ENCODE assay signal across 9 cellular contexts in genomic region chr22:50544078-50544745, GRCh38. TPM values are rescaled to one million over a fixed set of nuclear protein-coding genes. Genes with fewer than 3 reads are reported as not detected.
DNase-seq lines count a peak whose midpoint lies in the region; ATAC-seq, FAIRE-seq and TF ChIP-seq lines count a peak whose summit lies in the region.
"Had no signal": no experiment of that assay in that cellular context is flagged by ENCODE, and none has a peak within 500 bp of the region (broad histone marks: within the 10 kb centered on the region; RNA-seq: fewer than 3 reads in every experiment).

No MANE protein-coding gene starts in this region.

- H3K36me3 ChIP-seq in liver (ENCODE audit: control insufficient read depth in 4 of 4, insufficient read depth in 3 of 4, low read depth in 1 of 4, low read length in 3 of 4) (no peaks in the 10 kb centered on the region), HepG2 (replicated peaks in 1 of 2; ENCODE audit: control insufficient read depth in 1 of 2, insufficient read depth in 2 of 2, low read length in 2 of 2) (no peaks in the 10 kb centered on the region), Peyer's patch (no peaks in the 10 kb centered on the region), skeletal muscle satellite cell (ENCODE audit: insufficient read depth, low read length) (no peaks in the 10 kb centered on the region)

- H3K4me1 ChIP-seq in liver (ENCODE audit: control insufficient read depth in 4 of 4, insufficient read depth in 4 of 4, low read length in 3 of 4) (peaks cover 0 to 18% (median 8%) of the 10 kb centered on the region in 4 donors), HepG2 (ENCODE audit: insufficient read depth, low read length) (peaks cover 35% of the 10 kb centered on the region), Peyer's patch (peaks cover 10 to 46% (median 16%) of the 10 kb centered on the region in 4 donors), skeletal muscle satellite cell (ENCODE audit: control insufficient read depth, insufficient read depth, low read length) (peaks cover 26% of the 10 kb centered on the region)

- DNase-seq in HepG2 (ENCODE audit: low spot score) (no peak), Peyer's patch (peak; percentile 82 to 94 (median 89)), left cardiac atrium (peak; percentile 84)

- H3K27ac ChIP-seq in liver (ENCODE audit: low read depth in 1 of 2, low read length in 2 of 2) (peak overlapping the region; percentile 65 to 71), HepG2 (ENCODE audit: extremely low read length, insufficient read depth, low read length) (no peak overlapping the region), Peyer's patch (peak overlapping the region; percentile 46 to 74 (median 56))

- ATAC-seq in HepG2 (no peak), left cardiac atrium (peak; percentile 52 to 67), GM19397 (IDR thresholded peaks at IDR 0.05; ENCODE audit: unreplicated experiment) (no peak), HG02981 (IDR thresholded peaks at IDR 0.05; ENCODE audit: unreplicated experiment) (no peak)

- H3K27me3 Mint-ChIP-seq in activated naive CD8-positive, alpha-beta T cell: no peaks in the 10 kb centered on the region

- intact Hi-C loops in HepG2 (cut with micrococcal nuclease; ENCODE audit: unreplicated experiment): no loop called here
- intact Hi-C loops in left cardiac atrium (cut with DNase I): loop anchor here in 1 of 2 donors (10.0 kb wide), 1 partner anchor 71 kb away; no protein-coding TSS in a partner anchor

- BruUV-seq in HepG2 (replicated peaks; lab: Mats Ljungman, UMichigan): no TSS peak

- no peaks in the 10 kb centered on the region for H4K20me1 ChIP-seq in HepG2 (ENCODE audit: insufficient read depth, low read length)

- TF ChIP-seq POLR2A in HepG2 (IDR thresholded peaks at IDR 0.05; ENCODE audit: insufficient read depth in 1 of 2, low read depth in 2 of 2, low read length in 2 of 2) (no peak), Peyer's patch (IDR thresholded peaks at IDR 0.05) (no peak)

- H3K4me3 ChIP-seq in liver (ENCODE audit: low read depth in 1 of 3, low read length in 3 of 3): peak overlapping the region in 1 of 3 donors; percentile 21
- no peak overlapping the region for H3K4me3 ChIP-seq in HepG2 (replicated peaks in 1 of 3; ENCODE audit: insufficient read depth in 1 of 3, low read depth in 2 of 3, low read length in 3 of 3)
- peak overlapping the region; percentile 11 to 42 (median 34) for H3K4me3 ChIP-seq in Peyer's patch
- H3K4me3 ChIP-seq in skeletal muscle satellite cell (ENCODE audit: low read length): peak overlapping the region; percentile 55

- H2AFZ ChIP-seq in HepG2 (ENCODE audit: low read length): no peak overlapping the region

- peak overlapping the region; percentile 52 for H3K4me3 Mint-ChIP-seq in activated naive CD8-positive, alpha-beta T cell

- H3K9me3 ChIP-seq in liver (ENCODE audit: control insufficient read depth in 4 of 4, low read length in 3 of 4) (no peaks in the 10 kb centered on the region), HepG2 (ENCODE audit: low read length) (no peaks in the 10 kb centered on the region), Peyer's patch (no peaks in the 10 kb centered on the region), skeletal muscle satellite cell (replicated peaks; ENCODE audit: low read length) (no peaks in the 10 kb centered on the region)

- peaks cover 51% of the 10 kb centered on the region for H3K4me1 Mint-ChIP-seq in activated naive CD8-positive, alpha-beta T cell (ENCODE audit: low read depth)

- in situ Hi-C loops in HepG2 (cut with HindIII; ENCODE audit: extremely low pct_ligation_motif_present, low pct_unique_long_range_greater_than_20kb): no loop called here

- TF ChIP-seq CTCF in liver (IDR thresholded peaks at IDR 0.05; ENCODE audit: low read depth, low read length, missing input control) (peak; percentile 47), HepG2 (CRISPR knock-in tag; IDR thresholded peaks at IDR 0.05) (no peak), Peyer's patch (IDR thresholded peaks at IDR 0.05) (peak; percentile 48 to 72 (median 68))

- H3K4me2 ChIP-seq in HepG2 (ENCODE audit: low read depth, low read length) (no peak overlapping the region), skeletal muscle satellite cell (ENCODE audit: low read length) (peak overlapping the region; percentile 81)

- H3K9ac ChIP-seq in liver (ENCODE audit: low read depth in 1 of 2, low read length in 2 of 2) (peak overlapping the region in 1 of 2 donors; percentile 66), HepG2 (ENCODE audit: insufficient read depth, low read depth, low read length) (no peak overlapping the region), skeletal muscle satellite cell (ENCODE audit: low read depth, low read length) (peak overlapping the region; percentile 63)

- peak in 1 of 2 donors; percentile 67 for TF ChIP-seq RAD21 in liver (IDR thresholded peaks at IDR 0.05)
- no peak for TF ChIP-seq RAD21 in HepG2 (CRISPR knock-in tag; IDR thresholded peaks at IDR 0.05)

- no peak for FAIRE-seq in HepG2 (lab: Jason Lieb, UNC)

- no peak for TF ChIP-seq EP300 in HepG2 (IDR thresholded peaks at IDR 0.05; ENCODE audit: low read depth in 2 of 2, low read length in 2 of 2)
- TF ChIP-seq EP300 in HepG2 (CRISPR knock-in tag; IDR thresholded peaks at IDR 0.05; ENCODE audit: borderline replicate concordance): no peak

- no peaks in the 10 kb centered on the region for H3K27me3 ChIP-seq in liver (ENCODE audit: control insufficient read depth in 4 of 4, insufficient read depth in 4 of 4, low read length in 3 of 4)
- H3K27me3 ChIP-seq in HepG2 (ENCODE audit: control insufficient read depth in 1 of 2, insufficient read depth in 2 of 2, low read length in 2 of 2): peaks cover 3 to 30% of the 10 kb centered on the region in 2 experiments
- peaks cover 0 to 15% of the 10 kb centered on the region in 2 donors for H3K27me3 ChIP-seq in Peyer's patch
- peaks cover 50% of the 10 kb centered on the region for H3K27me3 ChIP-seq in skeletal muscle satellite cell (ENCODE audit: control insufficient read depth, insufficient read depth, low read length)

- POLR2A ChIA-PET in HepG2 (lab: Yijun Ruan, JAX): interaction anchor here (1.8 to 4.2 kb wide), 4 partner anchors 11 to 39 kb away, joined by 6 to 34 read pairs (median 18); partner anchors contain the start of genes CHKB, SCO2 and TYMP

- H3K27ac Mint-ChIP-seq in activated naive CD8-positive, alpha-beta T cell: peak overlapping the region; percentile 81

- no peaks in the 10 kb centered on the region for H3K9me3 Mint-ChIP-seq in activated naive CD8-positive, alpha-beta T cell (ENCODE audit: low read depth)

- H3K79me2 ChIP-seq in HepG2 (ENCODE audit: insufficient read depth, low read length): no peaks in the 10 kb centered on the region

- WGBS in liver: 8% methylated on average over 52 of the region's 52 CpGs
- 88% methylated on average over 52 of the region's 52 CpGs for WGBS in HepG2 (ENCODE audit: low lambda C conversion rate)

- CTCF ChIA-PET in HepG2 (lab: Yijun Ruan, JAX; ENCODE audit: low intra/inter-chr PET ratio, low total read pairs): no interaction called here

- H3K36me3 Mint-ChIP-seq in activated naive CD8-positive, alpha-beta T cell: no peaks in the 10 kb centered on the region

RNA-seq across cellular contexts. Expression of gene KLHDC7B, which starts 1.5 kb away (rescaled TPM):
- total RNA-seq in liver: under 1 TPM in 1 of 2 donors, not detected in 1; 0.08 TPM
- polyA plus RNA-seq in liver: under 1 TPM; 0.08 to 0.16 TPM
- total RNA-seq in HepG2 (2016; rRNA removed; fragmentation: Illumina TruSeq; extraction: Trizol): not detected in 2 replicates
- total RNA-seq in HepG2 (2016; cell fraction: cytosol; rRNA removed; fragmentation: Illumina TruSeq; extraction: Trizol; ENCODE audit: low read depth): not detected in 2 replicates
- total RNA-seq in HepG2 (2016; cell fraction: insoluble cytoplasmic fraction; rRNA removed; fragmentation: Illumina TruSeq; extraction: Trizol): not detected in 2 replicates
- not detected in 2 replicates for total RNA-seq in HepG2 (2016; cell fraction: membrane; rRNA removed; fragmentation: Illumina TruSeq; extraction: Trizol)
- total RNA-seq in HepG2 (2016; cell fraction: nucleus; rRNA removed; fragmentation: Illumina TruSeq; extraction: Trizol): not detected in 2 replicates
- polyA plus RNA-seq in HepG2 (2011; rRNA removed): 0.11 and 0.17 TPM in 2 replicates
- 0.09 TPM in 2 replicates for polyA plus RNA-seq in HepG2 (2011; cell fraction: cytosol; rRNA removed)
- polyA plus RNA-seq in HepG2 (2011; cell fraction: nucleus; rRNA removed): 0.68 and 0.81 TPM in 2 replicates
- 0.12 and 0.47 TPM in 2 replicates for polyA plus RNA-seq in HepG2 (2012)
- polyA plus RNA-seq in HepG2 (2016; cell fraction: cytosol; fragmentation: Illumina TruSeq; extraction: Trizol; ENCODE audit: low read depth): 0.03 TPM in 1 of 2 replicates, not detected in the other
- not detected in 2 replicates for polyA plus RNA-seq in HepG2 (2016; cell fraction: insoluble cytoplasmic fraction; fragmentation: Illumina TruSeq; extraction: Trizol; ENCODE audit: low read depth)
- not detected in 2 replicates for polyA plus RNA-seq in HepG2 (2016; cell fraction: membrane; fragmentation: Illumina TruSeq; extraction: Trizol; ENCODE audit: low read depth)
- polyA plus RNA-seq in HepG2 (2016; cell fraction: nucleus; fragmentation: Illumina TruSeq; extraction: Trizol; ENCODE audit: insufficient read depth, low read depth): 0.09 TPM in 1 of 2 replicates, not detected in the other
- polyA minus RNA-seq in HepG2 (2011; rRNA and poly(A)+ RNA removed; ENCODE audit: low replicate concordance): 0.24 and 1.1 TPM in 2 replicates
- 0.26 and 0.49 TPM in 2 replicates for polyA minus RNA-seq in HepG2 (2011; cell fraction: cytosol; rRNA and poly(A)+ RNA removed)
- polyA minus RNA-seq in HepG2 (2011; cell fraction: nucleus; rRNA and poly(A)+ RNA removed): 0.13 and 0.50 TPM in 2 replicates
- 1 to 10 TPM in 1 of 4 donors, not detected in 3; 1.1 TPM for total RNA-seq in Peyer's patch
- under 1 TPM in 1 of 2 donors, not detected in 1; 0.15 TPM for total RNA-seq in left cardiac atrium
- under 0.01 TPM in 2 replicates for total RNA-seq in skeletal muscle satellite cell (2012; rRNA removed)

RNA-seq across cellular contexts. Expression of gene TYMP, which starts 14.4 kb away (rescaled TPM):
- total RNA-seq in liver: 100 to 1,000 TPM in 1 of 2 donors, 10 to 100 TPM in 1; 41.2 to 109 TPM
- polyA plus RNA-seq in liver: 10 to 100 TPM; 34.0 to 89.8 TPM
- total RNA-seq in HepG2 (2016; rRNA removed; fragmentation: Illumina TruSeq; extraction: Trizol): 2.3 and 3.9 TPM in 2 replicates
- 1.0 and 1.1 TPM in 2 replicates for total RNA-seq in HepG2 (2016; cell fraction: cytosol; rRNA removed; fragmentation: Illumina TruSeq; extraction: Trizol; ENCODE audit: low read depth)
- total RNA-seq in HepG2 (2016; cell fraction: insoluble cytoplasmic fraction; rRNA removed; fragmentation: Illumina TruSeq; extraction: Trizol): 2.2 and 3.5 TPM in 2 replicates
- total RNA-seq in HepG2 (2016; cell fraction: membrane; rRNA removed; fragmentation: Illumina TruSeq; extraction: Trizol): 1.8 TPM in 2 replicates
- total RNA-seq in HepG2 (2016; cell fraction: nucleus; rRNA removed; fragmentation: Illumina TruSeq; extraction: Trizol): 1.9 and 3.1 TPM in 2 replicates
- 4.3 and 7.5 TPM in 2 replicates for polyA plus RNA-seq in HepG2 (2011; rRNA removed)
- polyA plus RNA-seq in HepG2 (2011; cell fraction: cytosol; rRNA removed): 4.9 and 6.1 TPM in 2 replicates
- polyA plus RNA-seq in HepG2 (2011; cell fraction: nucleus; rRNA removed): 37.1 and 45.0 TPM in 2 replicates
- 3.0 and 4.0 TPM in 2 replicates for polyA plus RNA-seq in HepG2 (2012)
- 1.3 and 1.4 TPM in 2 replicates for polyA plus RNA-seq in HepG2 (2016; cell fraction: cytosol; fragmentation: Illumina TruSeq; extraction: Trizol; ENCODE audit: low read depth)
- 2.9 and 3.2 TPM in 2 replicates for polyA plus RNA-seq in HepG2 (2016; cell fraction: insoluble cytoplasmic fraction; fragmentation: Illumina TruSeq; extraction: Trizol; ENCODE audit: low read depth)
- polyA plus RNA-seq in HepG2 (2016; cell fraction: membrane; fragmentation: Illumina TruSeq; extraction: Trizol; ENCODE audit: low read depth): 0.84 and 0.96 TPM in 2 replicates
- 3.0 and 4.9 TPM in 2 replicates for polyA plus RNA-seq in HepG2 (2016; cell fraction: nucleus; fragmentation: Illumina TruSeq; extraction: Trizol; ENCODE audit: insufficient read depth, low read depth)
- polyA minus RNA-seq in HepG2 (2011; rRNA and poly(A)+ RNA removed; ENCODE audit: low replicate concordance): 1.9 and 3.4 TPM in 2 replicates
- 2.0 and 2.6 TPM in 2 replicates for polyA minus RNA-seq in HepG2 (2011; cell fraction: cytosol; rRNA and poly(A)+ RNA removed)
- 3.6 and 4.0 TPM in 2 replicates for polyA minus RNA-seq in HepG2 (2011; cell fraction: nucleus; rRNA and poly(A)+ RNA removed)
- total RNA-seq in Peyer's patch: 10 to 100 TPM; 53.5 to 93.9 (median 88.3) TPM
- total RNA-seq in left cardiac atrium: 10 to 100 TPM; 27.9 to 67.1 TPM
- 27.9 and 46.7 TPM in 2 replicates for total RNA-seq in skeletal muscle satellite cell (2012; rRNA removed)

RNA-seq across cellular contexts. Expression of gene SYCE3, which starts 18.5 kb away (rescaled TPM):
- total RNA-seq in liver (1 to 10 TPM in 1 of 2 donors, not detected in 1; 2.2 TPM), HepG2 (2016; rRNA removed; fragmentation: Illumina TruSeq; extraction: Trizol) (not detected in 2 replicates), Peyer's patch (not detected), left cardiac atrium (not detected)
- polyA plus RNA-seq in liver (under 1 TPM in 1 of 2 donors, not detected in 1; 0.45 TPM), HepG2 (2011; rRNA removed) (0.29 TPM in 1 of 2 replicates, not detected in the other)
- total RNA-seq in HepG2 (2016; cell fraction: cytosol; rRNA removed; fragmentation: Illumina TruSeq; extraction: Trizol; ENCODE audit: low read depth): not detected in 2 replicates
- total RNA-seq in HepG2 (2016; cell fraction: insoluble cytoplasmic fraction; rRNA removed; fragmentation: Illumina TruSeq; extraction: Trizol): not detected in 2 replicates
- total RNA-seq in HepG2 (2016; cell fraction: membrane; rRNA removed; fragmentation: Illumina TruSeq; extraction: Trizol): not detected in 2 replicates
- not detected in 2 replicates for total RNA-seq in HepG2 (2016; cell fraction: nucleus; rRNA removed; fragmentation: Illumina TruSeq; extraction: Trizol)
- 0.27 TPM in 1 of 2 replicates, not detected in the other for polyA plus RNA-seq in HepG2 (2011; cell fraction: cytosol; rRNA removed)
- not detected in 2 replicates for polyA plus RNA-seq in HepG2 (2011; cell fraction: nucleus; rRNA removed)
- not detected in 2 replicates for polyA plus RNA-seq in HepG2 (2012)
- not detected in 2 replicates for polyA plus RNA-seq in HepG2 (2016; cell fraction: cytosol; fragmentation: Illumina TruSeq; extraction: Trizol; ENCODE audit: low read depth)
- not detected in 2 replicates for polyA plus RNA-seq in HepG2 (2016; cell fraction: insoluble cytoplasmic fraction; fragmentation: Illumina TruSeq; extraction: Trizol; ENCODE audit: low read depth)
- not detected in 2 replicates for polyA plus RNA-seq in HepG2 (2016; cell fraction: membrane; fragmentation: Illumina TruSeq; extraction: Trizol; ENCODE audit: low read depth)
- polyA plus RNA-seq in HepG2 (2016; cell fraction: nucleus; fragmentation: Illumina TruSeq; extraction: Trizol; ENCODE audit: insufficient read depth, low read depth): not detected in 2 replicates
- polyA minus RNA-seq in HepG2 (2011; rRNA and poly(A)+ RNA removed; ENCODE audit: low replicate concordance): not detected in 2 replicates
- not detected in 2 replicates for polyA minus RNA-seq in HepG2 (2011; cell fraction: cytosol; rRNA and poly(A)+ RNA removed)
- polyA minus RNA-seq in HepG2 (2011; cell fraction: nucleus; rRNA and poly(A)+ RNA removed): not detected in 2 replicates
- total RNA-seq in skeletal muscle satellite cell (2012; rRNA removed): not detected in 2 replicates
- total RNA-seq: renal cortical epithelial cell had no signal

RNA-seq across cellular contexts. Expression of gene SCO2, which starts 18.8 kb away (rescaled TPM):
- total RNA-seq in liver: 1 to 10 TPM; 1.4 to 1.7 TPM
- 1 to 10 TPM; 1.9 to 2.9 TPM for polyA plus RNA-seq in liver
- total RNA-seq in HepG2 (2016; rRNA removed; fragmentation: Illumina TruSeq; extraction: Trizol): 2.1 and 3.7 TPM in 2 replicates
- 2.3 and 3.6 TPM in 2 replicates for total RNA-seq in HepG2 (2016; cell fraction: cytosol; rRNA removed; fragmentation: Illumina TruSeq; extraction: Trizol; ENCODE audit: low read depth)
- total RNA-seq in HepG2 (2016; cell fraction: insoluble cytoplasmic fraction; rRNA removed; fragmentation: Illumina TruSeq; extraction: Trizol): 1.5 and 1.8 TPM in 2 replicates
- total RNA-seq in HepG2 (2016; cell fraction: membrane; rRNA removed; fragmentation: Illumina TruSeq; extraction: Trizol): 2.2 and 2.9 TPM in 2 replicates
- total RNA-seq in HepG2 (2016; cell fraction: nucleus; rRNA removed; fragmentation: Illumina TruSeq; extraction: Trizol): not detected in 2 replicates
- polyA plus RNA-seq in HepG2 (2011; rRNA removed): 0.32 and 0.85 TPM in 2 replicates
- polyA plus RNA-seq in HepG2 (2011; cell fraction: cytosol; rRNA removed): 1.9 and 4.5 TPM in 2 replicates
- polyA plus RNA-seq in HepG2 (2011; cell fraction: nucleus; rRNA removed): 2.8 TPM in 2 replicates
- 1.1 TPM in 1 of 2 replicates, not detected in the other for polyA plus RNA-seq in HepG2 (2012)
- 4.0 and 4.2 TPM in 2 replicates for polyA plus RNA-seq in HepG2 (2016; cell fraction: cytosol; fragmentation: Illumina TruSeq; extraction: Trizol; ENCODE audit: low read depth)
- polyA plus RNA-seq in HepG2 (2016; cell fraction: insoluble cytoplasmic fraction; fragmentation: Illumina TruSeq; extraction: Trizol; ENCODE audit: low read depth): 1.6 and 2.3 TPM in 2 replicates
- 2.3 and 2.8 TPM in 2 replicates for polyA plus RNA-seq in HepG2 (2016; cell fraction: membrane; fragmentation: Illumina TruSeq; extraction: Trizol; ENCODE audit: low read depth)
- polyA plus RNA-seq in HepG2 (2016; cell fraction: nucleus; fragmentation: Illumina TruSeq; extraction: Trizol; ENCODE audit: insufficient read depth, low read depth): 2.8 and 3.5 TPM in 2 replicates
- 0.40 and 2.2 TPM in 2 replicates for polyA minus RNA-seq in HepG2 (2011; rRNA and poly(A)+ RNA removed; ENCODE audit: low replicate concordance)
- polyA minus RNA-seq in HepG2 (2011; cell fraction: cytosol; rRNA and poly(A)+ RNA removed): 0.97 and 1.8 TPM in 2 replicates
- 1.4 TPM in 1 of 2 replicates, not detected in the other for polyA minus RNA-seq in HepG2 (2011; cell fraction: nucleus; rRNA and poly(A)+ RNA removed)
- total RNA-seq in Peyer's patch: 1 to 10 TPM in 3 of 4 donors, not detected in 1; 1.2 to 6.3 (median 4.5) TPM
- total RNA-seq in left cardiac atrium: 1 to 10 TPM in 1 of 2 donors, not detected in 1; 1.3 TPM
- total RNA-seq in skeletal muscle satellite cell (2012; rRNA removed): 6.6 and 7.4 TPM in 2 replicates

RNA-seq across cellular contexts. Expression of gene CPT1B, which starts 34.0 kb away (rescaled TPM):
- 10 to 100 TPM in 1 of 2 donors, 1 to 10 TPM in 1; 3.0 to 13.6 TPM for total RNA-seq in liver
- polyA plus RNA-seq in liver: 1 to 10 TPM; 4.0 to 5.7 TPM
- 2.3 and 9.2 TPM in 2 replicates for total RNA-seq in HepG2 (2016; rRNA removed; fragmentation: Illumina TruSeq; extraction: Trizol)
- 0.91 and 1.5 TPM in 2 replicates for total RNA-seq in HepG2 (2016; cell fraction: cytosol; rRNA removed; fragmentation: Illumina TruSeq; extraction: Trizol; ENCODE audit: low read depth)
- 1.4 and 10.1 TPM in 2 replicates for total RNA-seq in HepG2 (2016; cell fraction: insoluble cytoplasmic fraction; rRNA removed; fragmentation: Illumina TruSeq; extraction: Trizol)
- total RNA-seq in HepG2 (2016; cell fraction: membrane; rRNA removed; fragmentation: Illumina TruSeq; extraction: Trizol): 1.9 and 2.4 TPM in 2 replicates
- total RNA-seq in HepG2 (2016; cell fraction: nucleus; rRNA removed; fragmentation: Illumina TruSeq; extraction: Trizol): 11.6 and 16.2 TPM in 2 replicates
- 19.5 and 26.5 TPM in 2 replicates for polyA plus RNA-seq in HepG2 (2011; rRNA removed)
- polyA plus RNA-seq in HepG2 (2011; cell fraction: cytosol; rRNA removed): 4.5 and 5.2 TPM in 2 replicates
- 177 and 200 TPM in 2 replicates for polyA plus RNA-seq in HepG2 (2011; cell fraction: nucleus; rRNA removed)
- 15.0 and 23.3 TPM in 2 replicates for polyA plus RNA-seq in HepG2 (2012)
- polyA plus RNA-seq in HepG2 (2016; cell fraction: cytosol; fragmentation: Illumina TruSeq; extraction: Trizol; ENCODE audit: low read depth): 0.49 and 0.80 TPM in 2 replicates
- 2.0 and 2.6 TPM in 2 replicates for polyA plus RNA-seq in HepG2 (2016; cell fraction: insoluble cytoplasmic fraction; fragmentation: Illumina TruSeq; extraction: Trizol; ENCODE audit: low read depth)
- polyA plus RNA-seq in HepG2 (2016; cell fraction: membrane; fragmentation: Illumina TruSeq; extraction: Trizol; ENCODE audit: low read depth): 1.7 and 2.0 TPM in 2 replicates
- 62.6 and 63.1 TPM in 2 replicates for polyA plus RNA-seq in HepG2 (2016; cell fraction: nucleus; fragmentation: Illumina TruSeq; extraction: Trizol; ENCODE audit: insufficient read depth, low read depth)
- 7.0 and 8.4 TPM in 2 replicates for polyA minus RNA-seq in HepG2 (2011; rRNA and poly(A)+ RNA removed; ENCODE audit: low replicate concordance)
- polyA minus RNA-seq in HepG2 (2011; cell fraction: cytosol; rRNA and poly(A)+ RNA removed): 0.79 and 1.7 TPM in 2 replicates
- polyA minus RNA-seq in HepG2 (2011; cell fraction: nucleus; rRNA and poly(A)+ RNA removed): 21.3 and 22.5 TPM in 2 replicates
- total RNA-seq in Peyer's patch: 100 to 1,000 TPM in 1 of 4 donors, 10 to 100 TPM in 3; 51.2 to 133 (median 56.5) TPM
- 100 to 1,000 TPM; 201 to 269 TPM for total RNA-seq in left cardiac atrium
- total RNA-seq in skeletal muscle satellite cell (2012; rRNA removed): under 0.01 and 1.3 TPM in 2 replicates

Comparison
In these comparisons a context has a peak if more than half of its experiments do, and no peak if none do; other contexts are left out.
1. H3K4me3 ChIP-seq: peak in Peyer's patch (4 of 4) and skeletal muscle satellite cell (single experiment); none in HepG2 (0 of 3).
2. ATAC-seq: peak in left cardiac atrium (2 of 2); none in HepG2 (single experiment), GM19397 (single experiment) and HG02981 (single experiment).